9 cellular contexts compared by ENCODE assay signal in genomic region chr13:21638319-21639282, GRCh38. TPM values are rescaled to one million over a fixed set of nuclear protein-coding genes. Genes with fewer than 3 reads are reported as not detected.
A peak's percentile ranks its signal among the peaks of the same experiment; 100 is the strongest.
DNase-seq lines count a peak whose midpoint lies in the region; ATAC-seq and TF ChIP-seq lines count a peak whose summit lies in the region.
"Had no signal": no experiment of that assay in that cellular context is flagged by ENCODE, and none has a peak within 500 bp of the region (broad histone marks: within the 10 kb centered on the region; RNA-seq: fewer than 3 reads in every experiment).

No MANE protein-coding gene starts in this region.

- no peak for TF ChIP-seq EP300 in stomach (IDR thresholded peaks at IDR 0.05)

- no peaks in the 10 kb centered on the region for H3K4me1 Mint-ChIP-seq in CD4-positive, alpha-beta T cell (ENCODE audit: low read depth)
- no peaks in the 10 kb centered on the region for H3K4me1 Mint-ChIP-seq in activated naive CD4-positive, alpha-beta T cell treated with anti-CD3 and anti-CD28 coated beads, Interleukin-2, amount 10 ng/mL, durations not matched to agents 7 days and 5 days

- TF ChIP-seq CTCF in CD4-positive, alpha-beta T cell (IDR thresholded peaks at IDR 0.05): peak; percentile 96
- TF ChIP-seq CTCF in GM12873 (IDR thresholded peaks at IDR 0.05; ENCODE audit: insufficient read depth, low read depth, low read length, missing control alignments): peak; percentile 67
- peak in 5 of 7 experiments; percentile 16 to 83 (median 67) for TF ChIP-seq CTCF in stomach (IDR thresholded peaks at IDR 0.05)

- intact Hi-C loops in CD4-positive, alpha-beta T cell (cut with DNase I, micrococcal nuclease): loop anchor here (1.0 to 10.0 kb wide), 10 partner anchors 34 to 1384 kb away; partner anchors contain the start of gene FGF9 (in 1 of the 2)
- intact Hi-C loops in stomach (cut with DNase I; ENCODE audit: low total_unique reads): no loop called here

- H3K4me3 ChIP-seq in stomach: no peak overlapping the region

- peaks cover 0 to 10% (median 0%) of the 10 kb centered on the region in 4 donors for H3K4me1 ChIP-seq in stomach

- 37 to 44% (median 41%) methylated on average over 6 of the region's 6 CpGs for WGBS in stomach, 5 donors

- no peaks in the 10 kb centered on the region for H3K36me3 Mint-ChIP-seq in CD4-positive, alpha-beta T cell (ENCODE audit: low read depth)
- H3K36me3 Mint-ChIP-seq in activated naive CD4-positive, alpha-beta T cell treated with anti-CD3 and anti-CD28 coated beads, Interleukin-2, amount 10 ng/mL, durations not matched to agents 7 days and 5 days: no peaks in the 10 kb centered on the region
- H3K36me3 Mint-ChIP-seq: T-cell had no signal

- ATAC-seq in CD4-positive, alpha-beta T cell (ENCODE audit: poor library complexity): no peak
- ATAC-seq in GM21737 (IDR thresholded peaks at IDR 0.05; ENCODE audit: unreplicated experiment): no peak
- ATAC-seq in HG03039 (IDR thresholded peaks at IDR 0.05; ENCODE audit: unreplicated experiment): no peak
- ATAC-seq: T-cell had no signal

- DNase-seq in CD4-positive, alpha-beta T cell: peak in 5 of 10 experiments; percentile 8 to 20 (median 13)
- DNase-seq in NCI-H2029 treated with DMSO at 0.1 percent for 48 hours (lab: John Stamatoyannopoulos, UW): peak; percentile 20
- peak; percentile 41 for DNase-seq in activated naive CD4-positive, alpha-beta T cell treated with anti-CD3 and anti-CD28 coated beads, Interleukin-2, amount 10 ng/mL, durations not matched to agents 7 days and 5 days
- peak; percentile 7 for DNase-seq in iris pigment epithelial cell (ENCODE audit: low read depth)
- no peak for DNase-seq in stomach

- H3K27me3 ChIP-seq in CD4-positive, alpha-beta T cell (ENCODE audit: control insufficient read depth, insufficient read depth, low read length): peaks cover 8% of the 10 kb centered on the region
- H3K27me3 ChIP-seq in stomach: peaks cover 0 to 19% (median 0%) of the 10 kb centered on the region in 3 donors

- POLR2A ChIA-PET in CD4-positive, alpha-beta T cell (lab: Charles Lee): interaction anchor here (1.0 to 3.3 kb wide), 6 partner anchors 31 to 640 kb away, joined by 4 to 20 read pairs (median 5); partner anchors contain the start of genes FGF9 and MICU2

- H3K27ac Mint-ChIP-seq in CD4-positive, alpha-beta T cell: no peak overlapping the region
- no peak overlapping the region for H3K27ac Mint-ChIP-seq in activated naive CD4-positive, alpha-beta T cell treated with anti-CD3 and anti-CD28 coated beads, Interleukin-2, amount 10 ng/mL, durations not matched to agents 7 days and 5 days
- H3K27ac Mint-ChIP-seq: T-cell had no signal

- no peak overlapping the region for H3K27ac ChIP-seq in CD4-positive, alpha-beta T cell (ENCODE audit: low read depth, low read length)
- H3K27ac ChIP-seq in stomach: no peak overlapping the region

- H3K9me3 Mint-ChIP-seq in CD4-positive, alpha-beta T cell: no peaks in the 10 kb centered on the region
- no peaks in the 10 kb centered on the region for H3K9me3 Mint-ChIP-seq in activated naive CD4-positive, alpha-beta T cell treated with anti-CD3 and anti-CD28 coated beads, Interleukin-2, amount 10 ng/mL, durations not matched to agents 7 days and 5 days
- H3K9me3 Mint-ChIP-seq: T-cell had no signal

- no peaks in the 10 kb centered on the region for H3K36me3 ChIP-seq in stomach

- H3K9me3 ChIP-seq in CD4-positive, alpha-beta T cell (ENCODE audit: control insufficient read depth, low read length): no peaks in the 10 kb centered on the region
- no peaks in the 10 kb centered on the region for H3K9me3 ChIP-seq in stomach

- CTCF ChIA-PET in CD4-positive, alpha-beta T cell (lab: Charles Lee): interaction anchor here (0.6 to 1.8 kb wide), 22 partner anchors 8 to 660 kb away, joined by 3 to 13 read pairs (median 3); partner anchors contain the start of genes FGF9 and MICU2
- CTCF ChIA-PET in activated naive CD4-positive, alpha-beta T cell treated with anti-CD3 and anti-CD28 coated beads, Interleukin-2, amount 10 ng/mL, durations not matched to agents 7 days and 5 days (lab: Charles Lee): interaction anchor here (0.6 to 1.9 kb wide), 20 partner anchors 8 to 1681 kb away, joined by 3 to 6 read pairs (median 4); no protein-coding TSS in a partner anchor

- H3K4me3 Mint-ChIP-seq in CD4-positive, alpha-beta T cell: no peak overlapping the region
- no peak overlapping the region for H3K4me3 Mint-ChIP-seq in activated naive CD4-positive, alpha-beta T cell treated with anti-CD3 and anti-CD28 coated beads, Interleukin-2, amount 10 ng/mL, durations not matched to agents 7 days and 5 days
- H3K4me3 Mint-ChIP-seq: T-cell had no signal

- peaks cover 19% of the 10 kb centered on the region for H3K27me3 Mint-ChIP-seq in CD4-positive, alpha-beta T cell
- peaks cover 10% of the 10 kb centered on the region for H3K27me3 Mint-ChIP-seq in activated naive CD4-positive, alpha-beta T cell treated with anti-CD3 and anti-CD28 coated beads, Interleukin-2, amount 10 ng/mL, durations not matched to agents 7 days and 5 days

- no peak for TF ChIP-seq POLR2A in stomach (IDR thresholded peaks at IDR 0.05)

RNA-seq across cellular contexts. Expression of gene FGF9, which starts 32.3 kb away (rescaled TPM):
- total RNA-seq in CD4-positive, alpha-beta T cell: 1 to 10 TPM; 2.2 to 3.4 TPM
- 1 to 10 TPM in 1 of 5 donors, under 1 TPM in 2, not detected in 2; 0.14 to 2.2 (median 0.29) TPM for total RNA-seq in stomach
- polyA plus RNA-seq in stomach: under 1 TPM; 0.20 to 0.61 (median 0.25) TPM

RNA-seq across cellular contexts. Expression of gene MICU2, which starts 34.6 kb away (rescaled TPM):
- 10 to 100 TPM; 25.4 to 28.4 TPM for total RNA-seq in CD4-positive, alpha-beta T cell
- 100 to 1,000 TPM in 2 of 5 donors, 10 to 100 TPM in 3; 20.9 to 110 (median 62.1) TPM for total RNA-seq in stomach
- polyA plus RNA-seq in stomach: 10 to 100 TPM; 28.3 to 46.4 (median 30.1) TPM
